9 cellular contexts compared by ENCODE assay signal in genomic region chr15:82530606-82531379, GRCh38. TPM values are rescaled to one million over a fixed set of nuclear protein-coding genes. Genes with fewer than 3 reads are reported as not detected.
DNase-seq lines count a peak whose midpoint lies in the region; ATAC-seq, FAIRE-seq and TF ChIP-seq lines count a peak whose summit lies in the region.
"Had no signal": no experiment of that assay in that cellular context is flagged by ENCODE, and none has a peak within 500 bp of the region (broad histone marks: within the 10 kb centered on the region; RNA-seq: fewer than 3 reads in every experiment).

No MANE protein-coding gene starts in this region.

- no peaks in the 10 kb centered on the region for H3K27me3 ChIP-seq in GM06990 (replicated peaks; ENCODE audit: control insufficient read depth, insufficient read depth, low read length)
- peaks cover 2% of the 10 kb centered on the region for H3K27me3 ChIP-seq in astrocyte (ENCODE audit: insufficient read depth, low read length)
- H3K27me3 ChIP-seq in iPS-20b (ENCODE audit: insufficient read depth, low read length) = no peaks in the 10 kb centered on the region

- peaks cover 15% of the 10 kb centered on the region for H3K36me3 Mint-ChIP-seq in astrocyte (ENCODE audit: low read depth, unreplicated experiment)

- H3K4me3 ChIP-seq in GM06990 (replicated peaks; ENCODE audit: low read depth, low read length) (peak overlapping the region; percentile 44), astrocyte (ENCODE audit: insufficient read depth, low read depth, low read length) (no peak overlapping the region), iPS-20b (ENCODE audit: low read length) (peak overlapping the region; percentile 61)

- H3K79me2 ChIP-seq in astrocyte (ENCODE audit: insufficient read depth, low read length) = peaks cover 3% of the 10 kb centered on the region

- H3K36me3 ChIP-seq in GM06990 (ENCODE audit: control insufficient read depth, insufficient read depth, low read length) = peaks cover 4% of the 10 kb centered on the region
- H3K36me3 ChIP-seq in astrocyte (ENCODE audit: insufficient read depth, low read length) = peaks cover 9% of the 10 kb centered on the region
- peaks cover 33% of the 10 kb centered on the region for H3K36me3 ChIP-seq in iPS-20b (ENCODE audit: insufficient read depth, low read depth, low read length)

- H3K27ac ChIP-seq in astrocyte (ENCODE audit: low read depth, low read length) (no peak overlapping the region), iPS-20b (ENCODE audit: low read length) (no peak overlapping the region)
- H3K27ac ChIP-seq: epithelial cell of prostate had no signal

- TF ChIP-seq CTCF in GM06990 (IDR thresholded peaks at IDR 0.05; ENCODE audit: insufficient read depth, low read length, poor library complexity, severe bottlenecking) (peak; percentile 91), astrocyte (IDR thresholded peaks at IDR 0.05; ENCODE audit: insufficient read depth, low read depth, low read length) (peak; percentile 67)

- peak overlapping the region; percentile 78 for H2AFZ ChIP-seq in astrocyte (ENCODE audit: low read depth, low read length)

- H3K4me1 ChIP-seq in astrocyte (ENCODE audit: insufficient read depth, low read length) (no peaks in the 10 kb centered on the region), iPS-20b (ENCODE audit: insufficient read depth, low read length) (no peaks in the 10 kb centered on the region)

- H3K9me3 ChIP-seq in astrocyte (ENCODE audit: insufficient read depth, low read depth, low read length) (no peaks in the 10 kb centered on the region), iPS-20b (ENCODE audit: insufficient read depth, low read depth, low read length) (no peaks in the 10 kb centered on the region)

- H4K20me1 ChIP-seq in astrocyte (ENCODE audit: insufficient read depth, low read length) = peaks cover 18% of the 10 kb centered on the region

- peaks cover 7% of the 10 kb centered on the region for H3K4me1 Mint-ChIP-seq in astrocyte (ENCODE audit: low read depth, unreplicated experiment)

- H3K4me2 ChIP-seq in astrocyte (ENCODE audit: low read length) = peak overlapping the region; percentile 73

- H3K9ac ChIP-seq in astrocyte (ENCODE audit: low read length) (no peak overlapping the region), iPS-20b (ENCODE audit: low read depth, low read length) (no peak overlapping the region; the same call in 1 of the 2 replicates)

- peak overlapping the region; percentile 18 for H3K27ac Mint-ChIP-seq in astrocyte (ENCODE audit: unreplicated experiment)

- DNase-seq in GM06990 (ENCODE audit: extremely low read depth, insufficient read length) = peak; percentile 77
- DNase-seq in RPMI7951 (ENCODE audit: low read depth) = peak; percentile 64
- peak; percentile 43 for DNase-seq in astrocyte (ENCODE audit: low read depth)
- peak; percentile 32 to 42 for DNase-seq in stimulated activated CD4-positive, alpha-beta T cell treated with anti-CD3 and anti-CD28 coated beads, Interleukin-1b, Interleukin-23, amount 100 ng/mL, for 1 hour (ENCODE audit: low read depth in 2 of 2)
- DNase-seq in NCI-H345 (lab: John Stamatoyannopoulos, UW) = no peak
- no peak for DNase-seq in SHP77 treated with DMSO at 0.1 percent for 48 hours (lab: John Stamatoyannopoulos, UW)

- no peaks in the 10 kb centered on the region for H3K9me3 Mint-ChIP-seq in astrocyte (ENCODE audit: unreplicated experiment)

- FAIRE-seq in astrocyte (lab: Jason Lieb, UNC) = no peak

- ATAC-seq in HG02642 (IDR thresholded peaks at IDR 0.05; ENCODE audit: poor library complexity, unreplicated experiment) = peak; percentile 89

- peak overlapping the region; percentile 68 for H3K4me3 Mint-ChIP-seq in astrocyte (ENCODE audit: unreplicated experiment)

- H3K27me3 Mint-ChIP-seq in astrocyte (ENCODE audit: low read depth, unreplicated experiment) = no peaks in the 10 kb centered on the region

RNA-seq across cellular contexts. Expression of gene RPS17, which starts 9.5 kb away (rescaled TPM):
- total RNA-seq in RPMI7951 (2014; rRNA removed; shearing (Covaris generic)) = 5,523 and 5,603 TPM in 2 replicates
- total RNA-seq in astrocyte = 1,513 and 1,663 TPM in 2 replicates

Comparison
In these comparisons a context has a peak if more than half of its experiments do, and no peak if none do; other contexts are left out.
1. DNase-seq: peak in GM06990 (single experiment), RPMI7951 (single experiment), astrocyte (single experiment) and stimulated activated CD4-positive, alpha-beta T cell treated with anti-CD3 and anti-CD28 coated beads, Interleukin-1b, Interleukin-23, amount 100 ng/mL, for 1 hour (2 of 2); none in NCI-H345 (single experiment) and SHP77 treated with DMSO at 0.1 percent for 48 hours (single experiment).